In genomic region chr17:76236603-76237002, GRCh38 we compare ENCODE assay signal across 26 cellular contexts. TPM values are rescaled to one million over a fixed set of nuclear protein-coding genes. Genes with fewer than 3 reads are reported as not detected.
"Had no signal": no experiment of that assay in that cellular context is flagged by ENCODE, and none has a peak within 500 bp of the region (broad histone marks: within the 10 kb centered on the region; RNA-seq: fewer than 3 reads in every experiment).

No MANE protein-coding gene starts in this region.

- H3K27me3 ChIP-seq: gastrocnemius medialis, ovary, sigmoid colon, thyroid gland, vagina had no signal

- ATAC-seq: effector memory CD8-positive, alpha-beta T cell; esophagus mucosa; gastrocnemius medialis; left ventricle myocardium superior; mucosa of descending colon; psoas muscle; right cardiac atrium; stimulated activated effector memory CD8-positive, alpha-beta T cell treated with anti-CD3 and anti-CD28 coated beads, Interleukin-12 subunit alpha, Interleukin-12 subunit beta, amount 100 ng/mL, for 72 hours had no signal

- DNase-seq: cortex of kidney; effector memory CD8-positive, alpha-beta T cell; foreskin fibroblast; gastrocnemius medialis; left ventricle myocardium superior; mesenchymal stem cell; mucosa of descending colon; naive B cell; nephron progenitor cell; occipital lobe; ovary; posterior cingulate gyrus; psoas muscle; right cardiac atrium; stimulated activated CD4-positive, alpha-beta T cell treated with anti-CD3 and anti-CD28 coated beads, Interleukin-2, amount 100 ng/mL, for 24 hours; stimulated activated CD4-positive, alpha-beta T cell treated with anti-CD3 and anti-CD28 coated beads, Interleukin-4, amount 100 ng/mL, for 24 hours; stimulated activated naive CD4-positive, alpha-beta T cell treated with Interleukin-2 at 50 U/mL for 16 hours; stomach; thyroid gland had no signal

- H3K4me3 Mint-ChIP-seq: effector memory CD8-positive, alpha-beta T cell; mesothelial cell of epicardium; nephron progenitor cell; stimulated activated effector memory CD8-positive, alpha-beta T cell treated with anti-CD3 and anti-CD28 coated beads, Interleukin-12 subunit alpha, Interleukin-12 subunit beta, amount 100 ng/mL, for 72 hours had no signal

- H3K9me3 Mint-ChIP-seq: effector memory CD8-positive, alpha-beta T cell; mesothelial cell of epicardium; nephron progenitor cell had no signal

- H3K27ac ChIP-seq: ovary, sigmoid colon, stomach, thyroid gland, vagina had no signal

- H3K9me3 ChIP-seq: gastrocnemius medialis, mucosa of descending colon, ovary, psoas muscle, sigmoid colon, stomach, thyroid gland, vagina had no signal

- H3K4me3 ChIP-seq: gastrocnemius medialis, mucosa of descending colon, ovary, psoas muscle, sigmoid colon, stomach, thyroid gland, vagina had no signal

- H3K27ac Mint-ChIP-seq: effector memory CD8-positive, alpha-beta T cell; mesothelial cell of epicardium; naive B cell; nephron progenitor cell; stimulated activated effector memory CD8-positive, alpha-beta T cell treated with anti-CD3 and anti-CD28 coated beads, Interleukin-12 subunit alpha, Interleukin-12 subunit beta, amount 100 ng/mL, for 72 hours had no signal

- H3K36me3 ChIP-seq: gastrocnemius medialis, ovary, sigmoid colon, stomach, thyroid gland, vagina had no signal

- FAIRE-seq: endometrium, keratinocyte had no signal

- H3K36me3 Mint-ChIP-seq: mesothelial cell of epicardium; naive B cell; stimulated activated effector memory CD8-positive, alpha-beta T cell treated with anti-CD3 and anti-CD28 coated beads, Interleukin-12 subunit alpha, Interleukin-12 subunit beta, amount 100 ng/mL, for 72 hours had no signal

- H3K27me3 Mint-ChIP-seq: effector memory CD8-positive, alpha-beta T cell had no signal

RNA-seq across cellular contexts. Expression of gene RNF157, which starts 3.7 kb away (rescaled TPM):
- polyA plus RNA-seq: keratinocyte had no signal
